ENCODE assay signal across 17 cellular contexts in the genomic region with DNA sequence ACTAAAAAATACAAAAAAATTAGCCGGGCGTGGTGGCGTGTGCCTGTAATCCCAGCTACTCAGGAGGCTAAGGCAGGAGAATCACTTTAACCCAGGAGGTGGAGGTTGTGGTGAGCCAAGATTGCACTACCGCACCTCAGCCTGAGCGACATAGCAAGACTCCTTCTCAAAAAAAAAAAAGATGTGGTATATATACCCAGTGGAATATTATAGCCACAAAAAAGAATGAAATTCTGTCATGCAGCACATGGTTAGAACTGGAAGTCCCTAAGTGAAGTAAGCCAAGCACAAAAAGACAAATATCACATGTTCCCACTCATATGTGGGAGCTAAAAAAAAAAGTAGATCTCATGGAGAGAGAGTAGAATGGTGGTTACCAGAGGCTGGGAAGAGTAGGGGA. TPM values are rescaled to one million over a fixed set of nuclear protein-coding genes. Genes with fewer than 3 reads are reported as not detected.
A peak's percentile ranks its signal among the peaks of the same experiment; 100 is the strongest.
DNase-seq lines count a peak whose midpoint lies in the region; ATAC-seq and TF ChIP-seq lines count a peak whose summit lies in the region.
"Had no signal": no experiment of that assay in that cellular context is flagged by ENCODE, and none has a peak within 500 bp of the region (broad histone marks: within the 10 kb centered on the region; RNA-seq: fewer than 3 reads in every experiment).

No MANE protein-coding gene starts in this region.

- POLR2A ChIA-PET in activated CD4-positive, alpha-beta T cell treated with anti-CD3 and anti-CD28 coated beads for 36 hours (lab: Charles Lee) = no interaction called here
- POLR2A ChIA-PET in activated naive CD8-positive, alpha-beta T cell treated with anti-CD3 and anti-CD28 coated beads, Interleukin-2, amount 10 ng/mL, durations not matched to agents 7 days and 5 days (lab: Charles Lee) = interaction anchor here (1.1 kb wide), 1 partner anchor 76 kb away, joined by 3 read pairs; no protein-coding TSS in a partner anchor
- POLR2A ChIA-PET in CD4-positive, alpha-beta memory T cell (lab: Charles Lee; ENCODE audit: partially characterized antibody) = interaction anchor here (0.6 kb wide), 1 partner anchor 397 kb away, joined by 3 read pairs; no protein-coding TSS in a partner anchor

- no peak overlapping the region for H3K4me3 ChIP-seq in CD4-positive, alpha-beta memory T cell (ENCODE audit: low read length in 2 of 2)

- no peaks in the 10 kb centered on the region for H3K9me3 ChIP-seq in CD4-positive, alpha-beta memory T cell (ENCODE audit: control insufficient read depth in 1 of 2, low read length in 2 of 2)
- H3K9me3 ChIP-seq: Caco-2 had no signal

- no peak overlapping the region for H3K4me3 Mint-ChIP-seq in activated CD4-positive, alpha-beta T cell treated with anti-CD3 and anti-CD28 coated beads for 36 hours
- no peak overlapping the region for H3K4me3 Mint-ChIP-seq in activated naive CD8-positive, alpha-beta T cell treated with anti-CD3 and anti-CD28 coated beads, Interleukin-2, amount 10 ng/mL, durations not matched to agents 7 days and 5 days
- H3K4me3 Mint-ChIP-seq in activated naive CD8-positive, alpha-beta T cell treated with anti-CD3 and anti-CD28 coated beads for 36 hours = no peak overlapping the region
- H3K4me3 Mint-ChIP-seq in progenitor cell of endocrine pancreas (ENCODE audit: low read depth) = no peak overlapping the region
- no peak overlapping the region for H3K4me3 Mint-ChIP-seq in CD4-positive, alpha-beta memory T cell
- H3K4me3 Mint-ChIP-seq in activated T-helper 2 cell treated with anti-CD3 and anti-CD28 coated beads, Interferon-gamma antibody, Interleukin-2, Interleukin-4, amounts not matched to agents 10 μg/mL and 5 μg/mL and 100 μg/mL, durations not matched to agents 14 hours and 24 hours and 36 hours (ENCODE audit: low read depth) = no peak overlapping the region
- H3K4me3 Mint-ChIP-seq: CD14-positive monocyte had no signal

- no peak for TF ChIP-seq CTCF in progenitor cell of endocrine pancreas (IDR thresholded peaks at IDR 0.05; ENCODE audit: unreplicated experiment)

- H3K27ac Mint-ChIP-seq in activated CD4-positive, alpha-beta T cell treated with anti-CD3 and anti-CD28 coated beads for 36 hours = peak overlapping the region; percentile 77
- peak overlapping the region; percentile 52 for H3K27ac Mint-ChIP-seq in activated naive CD8-positive, alpha-beta T cell treated with anti-CD3 and anti-CD28 coated beads, Interleukin-2, amount 10 ng/mL, durations not matched to agents 7 days and 5 days
- H3K27ac Mint-ChIP-seq in activated naive CD8-positive, alpha-beta T cell treated with anti-CD3 and anti-CD28 coated beads for 36 hours = no peak overlapping the region
- peak overlapping the region; percentile 53 for H3K27ac Mint-ChIP-seq in progenitor cell of endocrine pancreas
- peak overlapping the region in 3 of 7 donors; percentile 43 to 65 (median 52) for H3K27ac Mint-ChIP-seq in CD4-positive, alpha-beta memory T cell
- H3K27ac Mint-ChIP-seq in activated T-helper 2 cell treated with anti-CD3 and anti-CD28 coated beads, Interferon-gamma antibody, Interleukin-2, Interleukin-4, amounts not matched to agents 10 μg/mL and 5 μg/mL and 100 μg/mL, durations not matched to agents 14 hours and 24 hours and 36 hours = no peak overlapping the region

- intact Hi-C loops in activated CD4-positive, alpha-beta T cell treated with anti-CD3 and anti-CD28 coated beads for 36 hours (cut with DNase I, micrococcal nuclease) = no loop called here
- intact Hi-C loops in CD4-positive, alpha-beta memory T cell (cut with micrococcal nuclease) = no loop called here
- intact Hi-C loops in activated T-helper 2 cell treated with anti-CD3 and anti-CD28 coated beads, Interferon-gamma antibody, Interleukin-2, Interleukin-4, amounts not matched to agents 10 μg/mL and 5 μg/mL and 100 μg/mL, durations not matched to agents 14 hours and 24 hours and 36 hours (cut with micrococcal nuclease) = no loop called here

- peaks cover 34% of the 10 kb centered on the region for H3K36me3 ChIP-seq in CD4-positive, alpha-beta memory T cell (ENCODE audit: insufficient read depth, low read length)

- peaks cover 31% of the 10 kb centered on the region for H3K36me3 Mint-ChIP-seq in activated CD4-positive, alpha-beta T cell treated with anti-CD3 and anti-CD28 coated beads for 36 hours (ENCODE audit: low read depth)
- H3K36me3 Mint-ChIP-seq in activated naive CD8-positive, alpha-beta T cell treated with anti-CD3 and anti-CD28 coated beads, Interleukin-2, amount 10 ng/mL, durations not matched to agents 7 days and 5 days = peaks cover 29% of the 10 kb centered on the region
- H3K36me3 Mint-ChIP-seq in activated naive CD8-positive, alpha-beta T cell treated with anti-CD3 and anti-CD28 coated beads for 36 hours = peaks cover 25% of the 10 kb centered on the region
- H3K36me3 Mint-ChIP-seq in progenitor cell of endocrine pancreas (ENCODE audit: insufficient read depth) = peaks cover 25% of the 10 kb centered on the region
- peaks cover 38 to 54% of the 10 kb centered on the region in 2 donors for H3K36me3 Mint-ChIP-seq in CD4-positive, alpha-beta memory T cell
- peaks cover 58% of the 10 kb centered on the region for H3K36me3 Mint-ChIP-seq in activated T-helper 2 cell treated with anti-CD3 and anti-CD28 coated beads, Interferon-gamma antibody, Interleukin-2, Interleukin-4, amounts not matched to agents 10 μg/mL and 5 μg/mL and 100 μg/mL, durations not matched to agents 14 hours and 24 hours and 36 hours (ENCODE audit: low read depth)

- ATAC-seq in activated CD4-positive, alpha-beta T cell treated with anti-CD3 and anti-CD28 coated beads for 36 hours = no peak
- no peak for ATAC-seq in activated naive CD8-positive, alpha-beta T cell treated with anti-CD3 and anti-CD28 coated beads, Interleukin-2, amount 10 ng/mL, durations not matched to agents 7 days and 5 days (ENCODE audit: low read depth)
- ATAC-seq in HG02938 (IDR thresholded peaks at IDR 0.05; ENCODE audit: unreplicated experiment) = no peak

- no peaks in the 10 kb centered on the region for H3K4me1 ChIP-seq in CD4-positive, alpha-beta memory T cell (ENCODE audit: insufficient read depth, low read length)

- no peaks in the 10 kb centered on the region for H3K4me1 Mint-ChIP-seq in activated CD4-positive, alpha-beta T cell treated with anti-CD3 and anti-CD28 coated beads for 36 hours
- H3K4me1 Mint-ChIP-seq in activated naive CD8-positive, alpha-beta T cell treated with anti-CD3 and anti-CD28 coated beads, Interleukin-2, amount 10 ng/mL, durations not matched to agents 7 days and 5 days = peaks cover 2% of the 10 kb centered on the region
- H3K4me1 Mint-ChIP-seq in activated naive CD8-positive, alpha-beta T cell treated with anti-CD3 and anti-CD28 coated beads for 36 hours = no peaks in the 10 kb centered on the region
- H3K4me1 Mint-ChIP-seq in progenitor cell of endocrine pancreas (ENCODE audit: low read depth) = no peaks in the 10 kb centered on the region
- no peaks in the 10 kb centered on the region for H3K4me1 Mint-ChIP-seq in CD4-positive, alpha-beta memory T cell
- no peaks in the 10 kb centered on the region for H3K4me1 Mint-ChIP-seq in activated T-helper 2 cell treated with anti-CD3 and anti-CD28 coated beads, Interferon-gamma antibody, Interleukin-2, Interleukin-4, amounts not matched to agents 10 μg/mL and 5 μg/mL and 100 μg/mL, durations not matched to agents 14 hours and 24 hours and 36 hours (ENCODE audit: low read depth)
- H3K4me1 Mint-ChIP-seq: CD14-positive monocyte; CD8-positive, alpha-beta memory T cell had no signal

- no peaks in the 10 kb centered on the region for H3K27me3 ChIP-seq in CD4-positive, alpha-beta memory T cell (ENCODE audit: insufficient read depth, low read length)

- CTCF ChIA-PET in activated CD4-positive, alpha-beta T cell treated with anti-CD3 and anti-CD28 coated beads for 36 hours (lab: Charles Lee) = interaction anchor here (0.6 to 1.5 kb wide), 4 partner anchors 15 to 176 kb away, joined by 3 to 5 read pairs (median 4); no protein-coding TSS in a partner anchor
- CTCF ChIA-PET in CD4-positive, alpha-beta memory T cell (lab: Charles Lee; ENCODE audit: partially characterized antibody) = interaction anchor here (0.7 kb wide), 1 partner anchor 13 kb away, joined by 3 read pairs; no protein-coding TSS in a partner anchor

- H3K27me3 Mint-ChIP-seq in activated CD4-positive, alpha-beta T cell treated with anti-CD3 and anti-CD28 coated beads for 36 hours = no peaks in the 10 kb centered on the region
- no peaks in the 10 kb centered on the region for H3K27me3 Mint-ChIP-seq in activated naive CD8-positive, alpha-beta T cell treated with anti-CD3 and anti-CD28 coated beads, Interleukin-2, amount 10 ng/mL, durations not matched to agents 7 days and 5 days
- no peaks in the 10 kb centered on the region for H3K27me3 Mint-ChIP-seq in activated naive CD8-positive, alpha-beta T cell treated with anti-CD3 and anti-CD28 coated beads for 36 hours
- no peaks in the 10 kb centered on the region for H3K27me3 Mint-ChIP-seq in progenitor cell of endocrine pancreas
- H3K27me3 Mint-ChIP-seq in CD4-positive, alpha-beta memory T cell = no peaks in the 10 kb centered on the region
- H3K27me3 Mint-ChIP-seq in activated T-helper 2 cell treated with anti-CD3 and anti-CD28 coated beads, Interferon-gamma antibody, Interleukin-2, Interleukin-4, amounts not matched to agents 10 μg/mL and 5 μg/mL and 100 μg/mL, durations not matched to agents 14 hours and 24 hours and 36 hours (ENCODE audit: low read depth) = no peaks in the 10 kb centered on the region
- H3K27me3 Mint-ChIP-seq: CD8-positive, alpha-beta memory T cell had no signal

- DNase-seq in activated CD4-positive, alpha-beta T cell treated with anti-CD3 and anti-CD28 coated beads for 36 hours = no peak
- DNase-seq in activated CD4-positive, alpha-beta T cell treated with anti-CD3 and anti-CD28 coated beads for 48 hours = no peak
- DNase-seq in activated naive CD8-positive, alpha-beta T cell treated with anti-CD3 and anti-CD28 coated beads, Interleukin-2, amount 10 ng/mL, durations not matched to agents 7 days and 5 days = no peak
- no peak for DNase-seq in activated naive CD8-positive, alpha-beta T cell treated with anti-CD3 and anti-CD28 coated beads for 36 hours
- DNase-seq in progenitor cell of endocrine pancreas (ENCODE audit: low spot score, unreplicated experiment) = no peak
- DNase-seq in CD4-positive, alpha-beta memory T cell = no peak
- no peak for DNase-seq in activated T-helper 2 cell treated with anti-CD3 and anti-CD28 coated beads, Interferon-gamma antibody, Interleukin-2, Interleukin-4, amounts not matched to agents 10 μg/mL and 5 μg/mL and 100 μg/mL, durations not matched to agents 14 hours and 24 hours and 36 hours (ENCODE audit: low spot score)
- DNase-seq: Caco-2; CD8-positive, alpha-beta memory T cell; DMS53; GF-D8; HCEC 1CT; IMR-90 had no signal

- H3K9me3 Mint-ChIP-seq in activated CD4-positive, alpha-beta T cell treated with anti-CD3 and anti-CD28 coated beads for 36 hours (ENCODE audit: low read depth) = no peaks in the 10 kb centered on the region
- no peaks in the 10 kb centered on the region for H3K9me3 Mint-ChIP-seq in activated naive CD8-positive, alpha-beta T cell treated with anti-CD3 and anti-CD28 coated beads, Interleukin-2, amount 10 ng/mL, durations not matched to agents 7 days and 5 days
- H3K9me3 Mint-ChIP-seq in activated naive CD8-positive, alpha-beta T cell treated with anti-CD3 and anti-CD28 coated beads for 36 hours = no peaks in the 10 kb centered on the region
- H3K9me3 Mint-ChIP-seq in progenitor cell of endocrine pancreas (ENCODE audit: low read depth) = no peaks in the 10 kb centered on the region
- peaks cover 0 to 3% (median 0%) of the 10 kb centered on the region in 8 donors for H3K9me3 Mint-ChIP-seq in CD4-positive, alpha-beta memory T cell
- H3K9me3 Mint-ChIP-seq in activated T-helper 2 cell treated with anti-CD3 and anti-CD28 coated beads, Interferon-gamma antibody, Interleukin-2, Interleukin-4, amounts not matched to agents 10 μg/mL and 5 μg/mL and 100 μg/mL, durations not matched to agents 14 hours and 24 hours and 36 hours = no peaks in the 10 kb centered on the region
- H3K9me3 Mint-ChIP-seq: CD8-positive, alpha-beta memory T cell had no signal

- no peak overlapping the region for H3K27ac ChIP-seq in CD4-positive, alpha-beta memory T cell (ENCODE audit: low read depth, low read length)
- H3K27ac ChIP-seq: 22Rv1 had no signal

RNA-seq across cellular contexts. Expression of a gene that starts 18.7 kb away (rescaled TPM):
- total RNA-seq in activated CD4-positive, alpha-beta T cell treated with anti-CD3 and anti-CD28 coated beads for 36 hours = 100 to 1,000 TPM; 315 to 351 TPM
- total RNA-seq in activated naive CD8-positive, alpha-beta T cell treated with anti-CD3 and anti-CD28 coated beads, Interleukin-2, amount 10 ng/mL, durations not matched to agents 7 days and 5 days = 100 to 1,000 TPM; 240 to 243 TPM
- total RNA-seq in activated naive CD8-positive, alpha-beta T cell treated with anti-CD3 and anti-CD28 coated beads for 36 hours = 100 to 1,000 TPM; 413 to 425 TPM
- total RNA-seq in progenitor cell of endocrine pancreas = 227 and 235 TPM in 2 replicates
- total RNA-seq in CD4-positive, alpha-beta memory T cell = 100 to 1,000 TPM; 189 to 202 TPM
- 10 to 100 TPM; 68.2 to 85.7 TPM for polyA plus RNA-seq in CD4-positive, alpha-beta memory T cell
- 443 and 458 TPM in 2 replicates for total RNA-seq in activated T-helper 2 cell treated with anti-CD3 and anti-CD28 coated beads, Interferon-gamma antibody, Interleukin-2, Interleukin-4, amounts not matched to agents 10 μg/mL and 5 μg/mL and 100 μg/mL, durations not matched to agents 14 hours and 24 hours and 36 hours

RNA-seq across cellular contexts. Expression of a gene that starts 41.2 kb away (rescaled TPM):
- 100 to 1,000 TPM in 1 of 2 experiments, 10 to 100 TPM in 1; 81.3 to 104 TPM for total RNA-seq in activated CD4-positive, alpha-beta T cell treated with anti-CD3 and anti-CD28 coated beads for 36 hours
- 100 to 1,000 TPM in 1 of 2 experiments, 10 to 100 TPM in 1; 94.8 to 104 TPM for total RNA-seq in activated naive CD8-positive, alpha-beta T cell treated with anti-CD3 and anti-CD28 coated beads, Interleukin-2, amount 10 ng/mL, durations not matched to agents 7 days and 5 days
- total RNA-seq in activated naive CD8-positive, alpha-beta T cell treated with anti-CD3 and anti-CD28 coated beads for 36 hours = 10 to 100 TPM; 52.1 to 63.1 TPM
- total RNA-seq in progenitor cell of endocrine pancreas = 188 and 189 TPM in 2 replicates
- 100 to 1,000 TPM; 125 to 130 TPM for total RNA-seq in CD4-positive, alpha-beta memory T cell
- polyA plus RNA-seq in CD4-positive, alpha-beta memory T cell = 1 to 10 TPM in 1 of 2 donors, under 1 TPM in 1; 0.87 to 6.5 TPM
- total RNA-seq in activated T-helper 2 cell treated with anti-CD3 and anti-CD28 coated beads, Interferon-gamma antibody, Interleukin-2, Interleukin-4, amounts not matched to agents 10 μg/mL and 5 μg/mL and 100 μg/mL, durations not matched to agents 14 hours and 24 hours and 36 hours = 89.1 and 93.7 TPM in 2 replicates

RNA-seq across cellular contexts. Expression of a gene that starts 45.5 kb away (rescaled TPM):
- total RNA-seq in activated CD4-positive, alpha-beta T cell treated with anti-CD3 and anti-CD28 coated beads for 36 hours = not detected
- not detected for total RNA-seq in activated naive CD8-positive, alpha-beta T cell treated with anti-CD3 and anti-CD28 coated beads, Interleukin-2, amount 10 ng/mL, durations not matched to agents 7 days and 5 days
- total RNA-seq in activated naive CD8-positive, alpha-beta T cell treated with anti-CD3 and anti-CD28 coated beads for 36 hours = not detected
- total RNA-seq in progenitor cell of endocrine pancreas = 56.2 and 57.0 TPM in 2 replicates
- total RNA-seq in CD4-positive, alpha-beta memory T cell = not detected
- polyA plus RNA-seq in CD4-positive, alpha-beta memory T cell = not detected
- not detected in 2 replicates for total RNA-seq in activated T-helper 2 cell treated with anti-CD3 and anti-CD28 coated beads, Interferon-gamma antibody, Interleukin-2, Interleukin-4, amounts not matched to agents 10 μg/mL and 5 μg/mL and 100 μg/mL, durations not matched to agents 14 hours and 24 hours and 36 hours
- total RNA-seq: A673; CD8-positive, alpha-beta memory T cell had no signal
- polyA plus RNA-seq: CD8-positive, alpha-beta memory T cell had no signal

Comparison
In these comparisons a context has a peak if more than half of its experiments do, and no peak if none do; other contexts are left out.
1. H3K27ac Mint-ChIP-seq: peak in activated CD4-positive, alpha-beta T cell treated with anti-CD3 and anti-CD28 coated beads for 36 hours (single experiment), activated naive CD8-positive, alpha-beta T cell treated with anti-CD3 and anti-CD28 coated beads, Interleukin-2, amount 10 ng/mL, durations not matched to agents 7 days and 5 days (single experiment) and progenitor cell of endocrine pancreas (single experiment); none in activated naive CD8-positive, alpha-beta T cell treated with anti-CD3 and anti-CD28 coated beads for 36 hours (single experiment) and activated T-helper 2 cell treated with anti-CD3 and anti-CD28 coated beads, Interferon-gamma antibody, Interleukin-2, Interleukin-4, amounts not matched to agents 10 μg/mL and 5 μg/mL and 100 μg/mL, durations not matched to agents 14 hours and 24 hours and 36 hours (single experiment).
2. RNA of a gene that starts 45.5 kb away (total RNA-seq): 56.2 to 57.0 TPM in progenitor cell of endocrine pancreas; not detected in activated CD4-positive, alpha-beta T cell treated with anti-CD3 and anti-CD28 coated beads for 36 hours, not detected in activated naive CD8-positive, alpha-beta T cell treated with anti-CD3 and anti-CD28 coated beads, Interleukin-2, amount 10 ng/mL, durations not matched to agents 7 days and 5 days, not detected in activated naive CD8-positive, alpha-beta T cell treated with anti-CD3 and anti-CD28 coated beads for 36 hours, not detected in CD4-positive, alpha-beta memory T cell and not detected in activated T-helper 2 cell treated with anti-CD3 and anti-CD28 coated beads, Interferon-gamma antibody, Interleukin-2, Interleukin-4, amounts not matched to agents 10 μg/mL and 5 μg/mL and 100 μg/mL, durations not matched to agents 14 hours and 24 hours and 36 hours; every median in the first group is over 10 times any median in the second.